ENCODE assay signal across 17 cellular contexts in genomic region chr10:69976795-69977546, GRCh38.
"Had no signal": no experiment of that assay in that cellular context is flagged by ENCODE, and none has a peak within 500 bp of the region (broad histone marks: within the 10 kb centered on the region; RNA-seq: fewer than 3 reads in every experiment).

No MANE protein-coding gene starts in this region.

- H3K27me3 ChIP-seq: pancreas had no signal

- ATAC-seq: heart right ventricle; pancreas; stimulated activated effector memory CD8-positive, alpha-beta T cell treated with anti-CD3 and anti-CD28 coated beads, Interleukin-12 subunit alpha, Interleukin-12 subunit beta, amount 100 ng/mL, for 72 hours had no signal

- H3K4me1 ChIP-seq: heart right ventricle, neural progenitor cell, pancreas, sigmoid colon had no signal

- H3K9me3 ChIP-seq: pancreas had no signal

- DNase-seq: activated CD4-positive, alpha-beta T cell treated with anti-CD3 and anti-CD28 coated beads for 1 hour; activated CD4-positive, alpha-beta T cell treated with anti-CD3 and anti-CD28 coated beads, Interleukin-2, amount 50 U/mL, for 4 hours; activated naive CD4-positive, alpha-beta T cell; activated T-cell treated with anti-CD3 and anti-CD28 coated beads for 4 hours; aorta; effector memory CD4-positive, alpha-beta T cell; foreskin melanocyte; heart right ventricle; pancreas; sigmoid colon; spleen; stimulated activated CD4-positive, alpha-beta T cell treated with anti-CD3 and anti-CD28 coated beads, Interleukin-2, amount 100 ng/mL, for 24 hours had no signal

- H3K4me2 ChIP-seq: neural progenitor cell had no signal

- H2AFZ ChIP-seq: neural progenitor cell had no signal

- H3K4me3 ChIP-seq: heart right ventricle, lung, neural progenitor cell, pancreas, sigmoid colon, spleen had no signal

- H3K27ac ChIP-seq: epithelial cell of prostate, heart right ventricle, neural progenitor cell, pancreas, sigmoid colon, spleen, VCaP had no signal

- H3K9ac ChIP-seq: neural progenitor cell had no signal

- H3K36me3 ChIP-seq: heart right ventricle, neural progenitor cell, pancreas, sigmoid colon, spleen had no signal
